ENCODE assay signal across 8 cellular contexts in the genomic region with DNA sequence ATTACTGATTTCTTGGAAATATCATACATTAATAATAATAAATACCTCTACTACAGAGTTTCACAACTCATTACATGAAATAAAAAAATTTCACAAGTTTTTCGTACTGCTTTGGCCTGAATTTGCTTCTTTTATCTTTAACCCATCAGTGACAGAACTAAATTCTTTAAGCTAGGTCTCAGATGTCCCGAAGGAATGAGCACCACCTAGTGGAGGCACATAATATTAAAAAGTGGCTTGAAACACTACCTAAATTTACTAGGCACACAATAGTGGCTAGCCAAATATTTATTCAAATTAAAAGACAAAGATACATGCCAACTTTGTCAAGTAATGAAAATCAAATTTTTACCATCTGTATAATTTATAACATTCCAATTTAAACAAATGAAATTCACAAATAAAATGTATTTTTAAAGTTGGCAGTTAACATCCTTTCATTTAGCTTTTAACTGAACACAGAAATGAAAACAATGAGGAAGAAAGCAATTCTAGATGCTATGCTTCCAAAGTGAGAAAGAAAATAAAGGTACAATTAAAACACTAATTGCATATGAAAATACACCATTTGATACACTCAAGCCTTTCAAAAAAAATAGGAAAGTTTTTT.
DNase-seq lines count a peak whose midpoint lies in the region; ATAC-seq, FAIRE-seq and TF ChIP-seq lines count a peak whose summit lies in the region.

No MANE protein-coding gene starts in this region.

- H3K27me3 ChIP-seq in CD8-positive, alpha-beta T cell (ENCODE audit: insufficient read depth, low read length) = no peaks in the 10 kb centered on the region
- H3K27me3 ChIP-seq in RWPE2 (ENCODE audit: insufficient read depth, poor library complexity, severe bottlenecking) (no peaks in the 10 kb centered on the region), HepG2 (ENCODE audit: control insufficient read depth in 1 of 2, insufficient read depth in 2 of 2, low read length in 2 of 2) (no peaks in the 10 kb centered on the region), upper lobe of left lung (no peaks in the 10 kb centered on the region)

- no peak overlapping the region for H3K9ac ChIP-seq in HepG2 (ENCODE audit: insufficient read depth, low read depth, low read length)

- no peak overlapping the region for H3K27ac Mint-ChIP-seq in CD8-positive, alpha-beta T cell

- TF ChIP-seq POLR2A in GM18505 (IDR thresholded peaks at IDR 0.05; ENCODE audit: borderline replicate concordance, extremely low read depth, insufficient read depth, insufficient read length) (no peak), HepG2 (IDR thresholded peaks at IDR 0.05; ENCODE audit: insufficient read depth in 1 of 2, low read depth in 2 of 2, low read length in 2 of 2) (no peak), upper lobe of left lung (IDR thresholded peaks at IDR 0.05) (no peak)

- intact Hi-C loops in CD8-positive, alpha-beta T cell (cut with DNase I, micrococcal nuclease) = loop anchor here (1.0 to 5.0 kb wide), 10 partner anchors 63 to 733 kb away; a partner anchor contains a TSS
- intact Hi-C loops in HepG2 (cut with micrococcal nuclease; ENCODE audit: unreplicated experiment) = loop anchor here (1.0 to 5.0 kb wide), 3 partner anchors 203 to 621 kb away; no protein-coding TSS in a partner anchor

- TF ChIP-seq RAD21 in HepG2 (CRISPR knock-in tag; IDR thresholded peaks at IDR 0.05) = peak; percentile 19; the same call in 1 of the 2 replicates

- H3K4me2 ChIP-seq in HepG2 (ENCODE audit: low read depth, low read length) = no peak overlapping the region

- peak in 1 of 7 experiments; percentile 32 for DNase-seq in CD8-positive, alpha-beta T cell
- DNase-seq in HT-29 (ENCODE audit: low spot score) (peak; percentile 81), RWPE2 (ENCODE audit: low spot score) (no peak), choroid plexus epithelial cell (ENCODE audit: low read depth) (peak; percentile 73), HepG2 (ENCODE audit: low spot score) (peak; percentile 46), upper lobe of left lung (no peak)
- DNase-seq in stimulated activated CD8-positive, alpha-beta memory T cell treated with anti-CD3 and anti-CD28 coated beads, Interleukin-4, amount 100 ng/mL, for 48 hours = no peak

- no TSS peak for BruUV-seq in HepG2 (replicated peaks; lab: Mats Ljungman, UMichigan)

- peaks cover 43% of the 10 kb centered on the region for H3K4me1 Mint-ChIP-seq in CD8-positive, alpha-beta T cell (ENCODE audit: low read depth)

- no peaks in the 10 kb centered on the region for H3K27me3 Mint-ChIP-seq in CD8-positive, alpha-beta T cell (ENCODE audit: low read depth)

- H3K36me3 Mint-ChIP-seq in CD8-positive, alpha-beta T cell = peaks cover 6% of the 10 kb centered on the region

- H3K36me3 ChIP-seq in CD8-positive, alpha-beta T cell (ENCODE audit: insufficient read depth, low read length) = no peaks in the 10 kb centered on the region
- H3K36me3 ChIP-seq in RWPE2 (ENCODE audit: low read depth) (no peaks in the 10 kb centered on the region), HepG2 (replicated peaks in 1 of 2; ENCODE audit: control insufficient read depth in 1 of 2, insufficient read depth in 2 of 2, low read length in 2 of 2) (no peaks in the 10 kb centered on the region), upper lobe of left lung (no peaks in the 10 kb centered on the region)

- WGBS in HepG2 (ENCODE audit: low lambda C conversion rate) = 0% methylated on average over 2 of the region's 2 CpGs
- WGBS in upper lobe of left lung, 2 donors = 5 to 7% methylated on average over 2 of the region's 2 CpGs

- ATAC-seq in CD8-positive, alpha-beta T cell = peak; percentile 54
- ATAC-seq in GM18505 (IDR thresholded peaks at IDR 0.05; ENCODE audit: unreplicated experiment) (peak; percentile 71), RWPE2 (ENCODE audit: low read depth) (peak; percentile 67; the same call in 1 of the 3 replicates), HepG2 (no peak), upper lobe of left lung (ENCODE audit: low FRiP score in 2 of 2) (peak; percentile 61 to 88)

- CTCF ChIA-PET in CD8-positive, alpha-beta T cell (lab: Charles Lee) = interaction anchor here (0.5 to 2.8 kb wide), 10 partner anchors 11 to 468 kb away, joined by 3 to 13 read pairs (median 4); no protein-coding TSS in a partner anchor
- CTCF ChIA-PET in HepG2 (lab: Yijun Ruan, JAX; ENCODE audit: low intra/inter-chr PET ratio, low total read pairs) = interaction anchor here (0.6 to 2.7 kb wide), 3 partner anchors 396 to 438 kb away, joined by 3 to 14 read pairs (median 3); no protein-coding TSS in a partner anchor

- no peak for TF ChIP-seq EP300 in HepG2 (IDR thresholded peaks at IDR 0.05; ENCODE audit: low read depth in 2 of 2, low read length in 2 of 2)
- no peak for TF ChIP-seq EP300 in HepG2 (CRISPR knock-in tag; IDR thresholded peaks at IDR 0.05; ENCODE audit: borderline replicate concordance)
- no peak for TF ChIP-seq EP300 in upper lobe of left lung (IDR thresholded peaks at IDR 0.05)

- peak; percentile 8 for FAIRE-seq in HepG2 (lab: Jason Lieb, UNC)

- no peaks in the 10 kb centered on the region for H3K9me3 Mint-ChIP-seq in CD8-positive, alpha-beta T cell

- peak overlapping the region; percentile 46 for H3K4me3 Mint-ChIP-seq in CD8-positive, alpha-beta T cell

- H3K27ac ChIP-seq in CD8-positive, alpha-beta T cell (ENCODE audit: low read depth, low read length) = no peak overlapping the region
- H3K27ac ChIP-seq in RWPE2 (ENCODE audit: poor library complexity, severe bottlenecking) (no peak overlapping the region), HepG2 (ENCODE audit: extremely low read length, insufficient read depth, low read length) (no peak overlapping the region), upper lobe of left lung (no peak overlapping the region)

- H3K79me2 ChIP-seq in HepG2 (ENCODE audit: insufficient read depth, low read length) = no peaks in the 10 kb centered on the region

- H3K4me3 ChIP-seq in CD8-positive, alpha-beta T cell (ENCODE audit: low read depth, low read length) = no peak overlapping the region
- no peak overlapping the region for H3K4me3 ChIP-seq in RWPE2 (ENCODE audit: severe bottlenecking)
- H3K4me3 ChIP-seq in choroid plexus epithelial cell (ENCODE audit: low read depth, low read length) = no peak overlapping the region
- H3K4me3 ChIP-seq in HepG2 (replicated peaks in 1 of 3; ENCODE audit: insufficient read depth in 1 of 3, low read depth in 2 of 3, low read length in 3 of 3) = no peak overlapping the region
- no peak overlapping the region for H3K4me3 ChIP-seq in upper lobe of left lung

- in situ Hi-C loops in HepG2 (cut with HindIII; ENCODE audit: extremely low pct_ligation_motif_present, low pct_unique_long_range_greater_than_20kb) = loop anchor here (5.0 kb wide), 1 partner anchor 437 kb away; no protein-coding TSS in a partner anchor

- peaks cover 16% of the 10 kb centered on the region for H3K4me1 ChIP-seq in CD8-positive, alpha-beta T cell (ENCODE audit: insufficient read depth, low read length)
- peaks cover 8% of the 10 kb centered on the region for H3K4me1 ChIP-seq in RWPE2 (ENCODE audit: insufficient read depth, poor library complexity, severe bottlenecking)
- peaks cover 27% of the 10 kb centered on the region for H3K4me1 ChIP-seq in HepG2 (ENCODE audit: insufficient read depth, low read length)
- peaks cover 9 to 22% (median 12%) of the 10 kb centered on the region in 4 donors for H3K4me1 ChIP-seq in upper lobe of left lung

- 0 out of 2 replicates have a peak, but pooled peaks cover 10% of the 10 kb centered on the region for H4K20me1 ChIP-seq in HepG2 (ENCODE audit: insufficient read depth, low read length)

- peak; percentile 93 for TF ChIP-seq CTCF in CD8-positive, alpha-beta T cell (IDR thresholded peaks at IDR 0.05)
- TF ChIP-seq CTCF in RWPE2 (IDR thresholded peaks at IDR 0.05; ENCODE audit: poor library complexity, severe bottlenecking) (peak; percentile 90), choroid plexus epithelial cell (conservative IDR thresholded peaks at IDR 0.05; ENCODE audit: low read depth, low read length) (peak; percentile 75), HepG2 (CRISPR knock-in tag; IDR thresholded peaks at IDR 0.05) (peak; percentile 63), upper lobe of left lung (IDR thresholded peaks at IDR 0.05) (peak; percentile 52 to 73 (median 56))

- no peaks in the 10 kb centered on the region for H3K9me3 ChIP-seq in CD8-positive, alpha-beta T cell (ENCODE audit: low read length)
- no peaks in the 10 kb centered on the region for H3K9me3 ChIP-seq in RWPE2 (ENCODE audit: severe bottlenecking)
- H3K9me3 ChIP-seq in HepG2 (ENCODE audit: low read length) = no peaks in the 10 kb centered on the region
- H3K9me3 ChIP-seq in upper lobe of left lung = no peaks in the 10 kb centered on the region

- POLR2A ChIA-PET in CD8-positive, alpha-beta T cell (lab: Charles Lee) = no interaction called here
- POLR2A ChIA-PET in HepG2 (lab: Yijun Ruan, JAX) = no interaction called here

- H2AFZ ChIP-seq in HepG2 (ENCODE audit: low read length) = no peak overlapping the region

TF ChIP-seq in HepG2, 621 proteins besides CTCF, POLR2A, EP300 and RAD21:
- TF ChIP-seq ZNF652 (CRISPR knock-in tag; IDR thresholded peaks at IDR 0.05; ENCODE audit: borderline replicate concordance, low read depth) (peak; percentile 88), JUND (CRISPR knock-in tag; IDR thresholded peaks at IDR 0.05) (no peak), ONECUT2 (CRISPR knock-in tag; IDR thresholded peaks at IDR 0.05) (no peak), AGO2 (optimal IDR thresholded peaks at IDR 0.05; ENCODE audit: low read depth, low read length) (no peak), GATAD2A (CRISPR knock-in tag; IDR thresholded peaks at IDR 0.05) (0 out of 2 replicates have a peak, but pooled peaks have one; percentile 16), STAG1 (CRISPR knock-in tag; IDR thresholded peaks at IDR 0.05) (peak; percentile 75), KLF6 (CRISPR knock-in tag; IDR thresholded peaks at IDR 0.05) (no peak), SMC3 (IDR thresholded peaks at IDR 0.05; ENCODE audit: low read length) (peak; percentile 54)
- TF ChIP-seq, protein P1, sequence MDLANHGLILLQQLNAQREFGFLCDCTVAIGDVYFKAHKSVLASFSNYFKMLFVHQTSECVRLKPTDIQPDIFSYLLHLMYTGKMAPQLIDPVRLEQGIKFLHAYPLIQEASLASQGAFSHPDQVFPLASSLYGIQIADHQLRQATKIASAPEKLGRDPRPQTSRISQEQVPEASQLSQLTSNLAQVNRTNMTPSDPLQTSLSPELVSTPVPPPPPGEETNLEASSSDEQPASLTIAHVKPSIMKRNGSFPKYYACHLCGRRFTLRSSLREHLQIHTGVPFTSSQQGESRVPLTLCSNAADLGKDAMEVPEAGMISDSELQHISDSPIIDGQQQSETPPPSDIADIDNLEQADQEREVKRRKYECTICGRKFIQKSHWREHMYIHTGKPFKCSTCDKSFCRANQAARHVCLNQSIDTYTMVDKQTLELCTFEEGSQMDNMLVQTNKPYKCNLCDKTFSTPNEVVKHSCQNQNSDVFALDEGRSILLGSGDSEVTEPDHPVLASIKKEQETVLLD (CRISPR knock-in tag; IDR thresholded peaks at IDR 0.05; ENCODE audit: low read depth) = no peak

Comparison
In these comparisons a context has a peak if more than half of its experiments do, and no peak if none do; other contexts are left out.
1. DNase-seq: peak in HT-29 (single experiment), choroid plexus epithelial cell (single experiment) and HepG2 (single experiment); none in RWPE2 (single experiment), upper lobe of left lung (0 of 2) and stimulated activated CD8-positive, alpha-beta memory T cell treated with anti-CD3 and anti-CD28 coated beads, Interleukin-4, amount 100 ng/mL, for 48 hours (single experiment).
2. Peak in every context shown above with its lines, with median percentiles within 50 percentile points of each other: CTCF ChIP-seq.